14 cellular contexts compared by ENCODE assay signal in the genomic region with DNA sequence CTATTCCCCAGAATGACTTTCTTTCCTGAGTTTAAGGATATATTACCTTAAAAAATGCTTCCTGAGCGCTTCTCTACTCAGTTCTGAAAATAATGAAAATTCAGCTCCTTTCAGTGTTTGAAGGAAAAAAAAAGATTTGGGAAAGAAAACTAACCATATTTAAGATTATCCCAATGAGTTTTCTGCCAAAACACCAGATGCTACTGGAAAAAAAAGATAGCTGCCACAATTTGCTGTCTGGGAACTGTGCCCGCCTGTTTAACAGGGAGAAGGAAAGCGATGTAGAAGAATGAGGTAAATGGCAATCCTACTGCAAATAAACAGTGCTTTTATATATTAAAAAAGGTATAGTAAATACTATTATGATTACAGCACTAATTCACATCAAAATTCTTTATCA.
A peak's percentile ranks its signal among the peaks of the same experiment; 100 is the strongest.
DNase-seq lines count a peak whose midpoint lies in the region; ATAC-seq and TF ChIP-seq lines count a peak whose summit lies in the region.
"Had no signal": no experiment of that assay in that cellular context is flagged by ENCODE, and none has a peak within 500 bp of the region (broad histone marks: within the 10 kb centered on the region; RNA-seq: fewer than 3 reads in every experiment).

No MANE protein-coding gene starts in this region.

- H3K27ac ChIP-seq in right atrium auricular region (no peak overlapping the region), right cardiac atrium (ENCODE audit: low read length) (no peak overlapping the region), testis (no peak overlapping the region)
- H3K27ac ChIP-seq: BLaER1 treated with 17β-estradiol and CSF1 and Interleukin-3, amounts not matched to agents 10 nM and 100 nM; PC-9 had no signal

- WGBS in right cardiac atrium, result 62% methylated on average over 3 of the region's 3 CpGs
- 54 to 58% methylated on average over 3 of the region's 3 CpGs for WGBS in testis, 2 donors

- no peak overlapping the region for H3K27ac Mint-ChIP-seq in stimulated activated memory B cell treated with anti-CD40 and anti-IgM and Interleukin-4, amounts not matched to agents 10 μg/mL and 1 μg/mL and 100 μg/mL, for 72 hours
- no peak overlapping the region for H3K27ac Mint-ChIP-seq in activated T-cell treated with anti-CD3 and anti-CD28 coated beads, Interleukin-2, amount 50 U/mL, for 72 hours

- TF ChIP-seq POLR2A in testis (IDR thresholded peaks at IDR 0.05), result no peak

- H3K4me3 Mint-ChIP-seq in stimulated activated memory B cell treated with anti-CD40 and anti-IgM and Interleukin-4, amounts not matched to agents 10 μg/mL and 1 μg/mL and 100 μg/mL, for 72 hours, result no peak overlapping the region
- no peak overlapping the region for H3K4me3 Mint-ChIP-seq in activated T-cell treated with anti-CD3 and anti-CD28 coated beads, Interleukin-2, amount 50 U/mL, for 72 hours

- intact Hi-C loops in Right ventricle myocardium inferior (cut with DNase I), result no loop called here
- intact Hi-C loops in right cardiac atrium (cut with DNase I), result no loop called here
- intact Hi-C loops in testis (cut with DNase I; ENCODE audit: low total_unique reads), result no loop called here

- ATAC-seq in Right ventricle myocardium inferior (peak; percentile 56), right cardiac atrium (peak; percentile 41 to 60), GM21576 (IDR thresholded peaks at IDR 0.05; ENCODE audit: unreplicated experiment) (no peak)
- ATAC-seq in stimulated activated memory B cell treated with anti-CD40 and anti-IgM and Interleukin-4, amounts not matched to agents 10 μg/mL and 1 μg/mL and 100 μg/mL, for 72 hours, result no peak
- no peak for ATAC-seq in activated T-cell treated with anti-CD3 and anti-CD28 coated beads, Interleukin-2, amount 50 U/mL, for 72 hours (replicated peaks in 1 of 2)
- ATAC-seq: HepG2 had no signal

- TF ChIP-seq CTCF in right atrium auricular region (IDR thresholded peaks at IDR 0.05) (no peak), testis (IDR thresholded peaks at IDR 0.05) (no peak)

- H3K9me3 Mint-ChIP-seq in stimulated activated memory B cell treated with anti-CD40 and anti-IgM and Interleukin-4, amounts not matched to agents 10 μg/mL and 1 μg/mL and 100 μg/mL, for 72 hours, result no peaks in the 10 kb centered on the region
- peaks cover 2 to 6% of the 10 kb centered on the region in 2 donors for H3K9me3 Mint-ChIP-seq in activated T-cell treated with anti-CD3 and anti-CD28 coated beads, Interleukin-2, amount 50 U/mL, for 72 hours

- no peaks in the 10 kb centered on the region for H3K27me3 ChIP-seq in right atrium auricular region
- no peaks in the 10 kb centered on the region for H3K27me3 ChIP-seq in right cardiac atrium (ENCODE audit: control insufficient read depth, insufficient read depth)
- H3K27me3 ChIP-seq in testis, result no peaks in the 10 kb centered on the region
- H3K27me3 ChIP-seq: BLaER1 treated with 17β-estradiol and CSF1 and Interleukin-3, amounts not matched to agents 10 nM and 100 nM had no signal

- H3K36me3 Mint-ChIP-seq in stimulated activated memory B cell treated with anti-CD40 and anti-IgM and Interleukin-4, amounts not matched to agents 10 μg/mL and 1 μg/mL and 100 μg/mL, for 72 hours, result no peaks in the 10 kb centered on the region
- H3K36me3 Mint-ChIP-seq in activated T-cell treated with anti-CD3 and anti-CD28 coated beads, Interleukin-2, amount 50 U/mL, for 72 hours (ENCODE audit: insufficient read depth in 2 of 2), result no peaks in the 10 kb centered on the region

- no peaks in the 10 kb centered on the region for H3K4me1 Mint-ChIP-seq in stimulated activated memory B cell treated with anti-CD40 and anti-IgM and Interleukin-4, amounts not matched to agents 10 μg/mL and 1 μg/mL and 100 μg/mL, for 72 hours
- H3K4me1 Mint-ChIP-seq in activated T-cell treated with anti-CD3 and anti-CD28 coated beads, Interleukin-2, amount 50 U/mL, for 72 hours (ENCODE audit: low read depth), result no peaks in the 10 kb centered on the region

- no peaks in the 10 kb centered on the region for H3K9me3 ChIP-seq in right atrium auricular region
- no peaks in the 10 kb centered on the region for H3K9me3 ChIP-seq in right cardiac atrium (ENCODE audit: control insufficient read depth, low read length)
- H3K9me3 ChIP-seq in testis, result no peaks in the 10 kb centered on the region

- H3K4me1 ChIP-seq in right atrium auricular region (no peaks in the 10 kb centered on the region), right cardiac atrium (ENCODE audit: control insufficient read depth, insufficient read depth, low read length) (no peaks in the 10 kb centered on the region), testis (no peaks in the 10 kb centered on the region)
- H3K4me1 ChIP-seq: BLaER1 treated with 17β-estradiol and CSF1 and Interleukin-3, amounts not matched to agents 10 nM and 100 nM had no signal

- peaks cover 17% of the 10 kb centered on the region for H3K27me3 Mint-ChIP-seq in stimulated activated memory B cell treated with anti-CD40 and anti-IgM and Interleukin-4, amounts not matched to agents 10 μg/mL and 1 μg/mL and 100 μg/mL, for 72 hours
- H3K27me3 Mint-ChIP-seq in activated T-cell treated with anti-CD3 and anti-CD28 coated beads, Interleukin-2, amount 50 U/mL, for 72 hours (ENCODE audit: low read depth), result no peaks in the 10 kb centered on the region

- DNase-seq in Right ventricle myocardium inferior (ENCODE audit: missing footprints) (no peak), right atrium auricular region (ENCODE audit: low spot score) (no peak), cerebellar cortex (ENCODE audit: low spot score) (peak; percentile 78), right cardiac atrium (peak; percentile 50 to 77 (median 72)), testis (peak; percentile 16)
- no peak for DNase-seq in activated T-cell treated with anti-CD3 and anti-CD28 coated beads, Interleukin-2, amount 50 U/mL, for 72 hours
- DNase-seq: KG1, NCI-H1105, NCI-H187, PC-9 had no signal

- H3K4me3 ChIP-seq in right atrium auricular region (no peak overlapping the region), right cardiac atrium (ENCODE audit: low read length) (no peak overlapping the region), testis (no peak overlapping the region)
- H3K4me3 ChIP-seq: BLaER1 treated with 17β-estradiol and CSF1 and Interleukin-3, amounts not matched to agents 10 nM and 100 nM; PC-9 had no signal

- no peaks in the 10 kb centered on the region for H3K36me3 ChIP-seq in right atrium auricular region
- H3K36me3 ChIP-seq in testis (ENCODE audit: low read depth, missing control alignments), result no peaks in the 10 kb centered on the region
- H3K36me3 ChIP-seq: BLaER1 treated with 17β-estradiol and CSF1 and Interleukin-3, amounts not matched to agents 10 nM and 100 nM had no signal

Comparison
In these comparisons a context has a peak if more than half of its experiments do, and no peak if none do; other contexts are left out.
1. DNase-seq: peak in cerebellar cortex (single experiment), right cardiac atrium (3 of 3) and testis (single experiment); none in Right ventricle myocardium inferior (single experiment), right atrium auricular region (single experiment) and activated T-cell treated with anti-CD3 and anti-CD28 coated beads, Interleukin-2, amount 50 U/mL, for 72 hours (0 of 2).
2. ATAC-seq: peak in Right ventricle myocardium inferior (single experiment) and right cardiac atrium (2 of 2); none in GM21576 (single experiment), stimulated activated memory B cell treated with anti-CD40 and anti-IgM and Interleukin-4, amounts not matched to agents 10 μg/mL and 1 μg/mL and 100 μg/mL, for 72 hours (single experiment) and activated T-cell treated with anti-CD3 and anti-CD28 coated beads, Interleukin-2, amount 50 U/mL, for 72 hours (0 of 2).